Comparison of ENCODE assay signal across 10 cellular contexts in genomic region chr10:91907033-91907594, GRCh38. TPM values are rescaled to one million over a fixed set of nuclear protein-coding genes. Genes with fewer than 3 reads are reported as not detected.
DNase-seq lines count a peak whose midpoint lies in the region; ATAC-seq, FAIRE-seq and TF ChIP-seq lines count a peak whose summit lies in the region.
"Had no signal": no experiment of that assay in that cellular context is flagged by ENCODE, and none has a peak within 500 bp of the region (broad histone marks: within the 10 kb centered on the region; RNA-seq: fewer than 3 reads in every experiment).

No MANE protein-coding gene starts in this region.

- H3K56ac ChIP-seq in H9 (ENCODE audit: insufficient read length, low read depth, low read length): no peak overlapping the region

- H3T11ph ChIP-seq in H9 (ENCODE audit: low read length): no peak overlapping the region

- H2BK120ac ChIP-seq in H9 (ENCODE audit: low read depth, low read length, poor library complexity, severe bottlenecking): no peak overlapping the region

- H2BK20ac ChIP-seq in H9 (ENCODE audit: low read depth, low read length, poor library complexity, severe bottlenecking): no peak overlapping the region

- peak overlapping the region; percentile 87 for H3K4me2 ChIP-seq in H9 (ENCODE audit: insufficient read depth, insufficient read length, low read length)
- H3K4me2 ChIP-seq in astrocyte (ENCODE audit: low read length): peak overlapping the region; percentile 91

- no peaks in the 10 kb centered on the region for H3K9me3 Mint-ChIP-seq in CD4-positive, CD25-positive, alpha-beta regulatory T cell
- H3K9me3 Mint-ChIP-seq in H9: peaks cover 2 to 8% of the 10 kb centered on the region in 2 experiments; a peak in 2 of 5 replicates
- no peaks in the 10 kb centered on the region for H3K9me3 Mint-ChIP-seq in astrocyte (ENCODE audit: unreplicated experiment)
- H3K9me3 Mint-ChIP-seq in naive B cell: no peaks in the 10 kb centered on the region

- no peak overlapping the region for H3K23ac ChIP-seq in H9 (ENCODE audit: insufficient read length, low read depth, low read length)

- no peak overlapping the region for H4K5ac ChIP-seq in H9 (ENCODE audit: insufficient read length, low read depth, low read length)

- no peak overlapping the region for H2BK5ac ChIP-seq in H9 (ENCODE audit: insufficient read length, low read length)

- no peaks in the 10 kb centered on the region for H3K9me3 ChIP-seq in CD4-positive, CD25-positive, alpha-beta regulatory T cell (ENCODE audit: control insufficient read depth in 2 of 2, low read length in 2 of 2)
- H3K9me3 ChIP-seq in H9 (ENCODE audit: control insufficient read depth, low read depth, low read length) (no peaks in the 10 kb centered on the region), astrocyte (ENCODE audit: insufficient read depth, low read depth, low read length) (no peaks in the 10 kb centered on the region)
- H3K9me3 ChIP-seq: HAP-1, Peyer's patch had no signal

- peak overlapping the region; percentile 90 to 95 (median 93) for H3K4me3 Mint-ChIP-seq in CD4-positive, CD25-positive, alpha-beta regulatory T cell
- H3K4me3 Mint-ChIP-seq in H9: peak overlapping the region; percentile 88 to 91
- peak overlapping the region; percentile 91 for H3K4me3 Mint-ChIP-seq in astrocyte (ENCODE audit: unreplicated experiment)
- peak overlapping the region in 7 of 8 donors; percentile 88 to 96 (median 89) for H3K4me3 Mint-ChIP-seq in naive B cell

- H3K4me1 ChIP-seq in CD4-positive, CD25-positive, alpha-beta regulatory T cell (ENCODE audit: control insufficient read depth, insufficient read depth, low read length, poor library complexity, severe bottlenecking): peaks cover 20% of the 10 kb centered on the region
- H3K4me1 ChIP-seq in H9 (ENCODE audit: insufficient read depth, low read length) (no peaks in the 10 kb centered on the region), astrocyte (ENCODE audit: insufficient read depth, low read length) (peaks cover 9% of the 10 kb centered on the region)
- H3K4me1 ChIP-seq: Peyer's patch had no signal

- H3K36me3 Mint-ChIP-seq in CD4-positive, CD25-positive, alpha-beta regulatory T cell: no peaks in the 10 kb centered on the region
- H3K36me3 Mint-ChIP-seq in H9 (ENCODE audit: insufficient read depth in 1 of 3, low read depth in 3 of 3): peaks cover 21 to 35% (median 28%) of the 10 kb centered on the region in 3 experiments
- no peaks in the 10 kb centered on the region for H3K36me3 Mint-ChIP-seq in astrocyte (ENCODE audit: low read depth, unreplicated experiment)
- no peaks in the 10 kb centered on the region for H3K36me3 Mint-ChIP-seq in naive B cell

- H2BK12ac ChIP-seq in H9 (ENCODE audit: insufficient read length, low read depth, low read length): no peak overlapping the region

- peak overlapping the region in 2 of 3 donors; percentile 7 to 89 for H3K27ac Mint-ChIP-seq in CD4-positive, CD25-positive, alpha-beta regulatory T cell
- H3K27ac Mint-ChIP-seq in H9 (no peak overlapping the region; a peak in 1 of 7 replicates), astrocyte (ENCODE audit: unreplicated experiment) (no peak overlapping the region), naive B cell (no peak overlapping the region)

- WGBS in H9 (ENCODE audit: extremely low coverage, insufficient read length, low lambda C conversion rate): no CpG with 5 or more reads among the region's 5 CpGs

- H2AFZ ChIP-seq in H9 (ENCODE audit: low read length): no peak overlapping the region
- H2AFZ ChIP-seq in astrocyte (ENCODE audit: low read depth, low read length): no peak overlapping the region

- no peak overlapping the region for H3K27ac ChIP-seq in CD4-positive, CD25-positive, alpha-beta regulatory T cell (ENCODE audit: insufficient read depth, low read length, poor library complexity, severe bottlenecking)
- H3K27ac ChIP-seq in H9 (ENCODE audit: insufficient read length, low read depth, low read length) (no peak overlapping the region), astrocyte (ENCODE audit: low read depth, low read length) (no peak overlapping the region)

- H4K8ac ChIP-seq in H9 (replicated peaks; ENCODE audit: insufficient read length, low read depth, low read length): no peak overlapping the region

- no peak overlapping the region for H2BK15ac ChIP-seq in H9 (ENCODE audit: low read depth, low read length)

- H3K4ac ChIP-seq in H9 (ENCODE audit: low read depth, low read length): no peak overlapping the region

- no peak for DNase-seq in CD4-positive, CD25-positive, alpha-beta regulatory T cell
- DNase-seq in H9: no peak
- DNase-seq in astrocyte (ENCODE audit: low read depth): peak; percentile 48
- no peak for DNase-seq in naive B cell
- no peak for DNase-seq in HT-29 (ENCODE audit: low spot score)
- DNase-seq in NCI-H2029 treated with DMSO at 0.1 percent for 48 hours (lab: John Stamatoyannopoulos, UW): no peak
- DNase-seq in MV-4-11 (lab: John Stamatoyannopoulos, UW): no peak
- no peak for DNase-seq in ACHN
- DNase-seq: Peyer's patch had no signal

- no peaks in the 10 kb centered on the region for H3K36me3 ChIP-seq in CD4-positive, CD25-positive, alpha-beta regulatory T cell (ENCODE audit: control insufficient read depth, insufficient read depth, low read length)
- H3K36me3 ChIP-seq in astrocyte (ENCODE audit: insufficient read depth, low read length): no peaks in the 10 kb centered on the region
- H3K36me3 ChIP-seq: HAP-1, Peyer's patch had no signal

- in situ Hi-C loops in ACHN (cut with HindIII; ENCODE audit: low pct_ligation_motif_present, low pct_unique_long_range_greater_than_20kb, low sequenced_read_pairs): no loop called here

- H2AK5ac ChIP-seq in H9 (ENCODE audit: insufficient read length, low read length): no peak overlapping the region

- no peak overlapping the region for H3K18ac ChIP-seq in H9 (ENCODE audit: insufficient read length, low read depth, low read length)

- H3K79me2 ChIP-seq in H9 (ENCODE audit: insufficient read depth, low read length) (peaks cover 4% of the 10 kb centered on the region; the same call in 1 of the 2 replicates), astrocyte (ENCODE audit: insufficient read depth, low read length) (no peaks in the 10 kb centered on the region)

- H3K14ac ChIP-seq in H9 (ENCODE audit: insufficient read depth, low read length): no peak overlapping the region

- H3K9ac ChIP-seq in H9 (ENCODE audit: extremely low read depth, insufficient read length, low read length) (no peak overlapping the region), astrocyte (ENCODE audit: low read length) (no peak overlapping the region)

- peaks cover 14% of the 10 kb centered on the region for H3K23me2 ChIP-seq in H9 (ENCODE audit: insufficient read length, low read depth, low read length, poor library complexity, severe bottlenecking)

- H3K4me1 Mint-ChIP-seq in CD4-positive, CD25-positive, alpha-beta regulatory T cell: peaks cover 16 to 30% (median 27%) of the 10 kb centered on the region in 4 donors
- H3K4me1 Mint-ChIP-seq in H9: peaks cover 31 to 41% of the 10 kb centered on the region in 2 experiments
- H3K4me1 Mint-ChIP-seq in astrocyte (ENCODE audit: low read depth, unreplicated experiment): peaks cover 9% of the 10 kb centered on the region
- peaks cover 16 to 22% (median 21%) of the 10 kb centered on the region in 3 donors for H3K4me1 Mint-ChIP-seq in naive B cell

- ATAC-seq in CD4-positive, CD25-positive, alpha-beta regulatory T cell (ENCODE audit: low read depth in 2 of 2): no peak
- no peak for ATAC-seq in naive B cell (ENCODE audit: low read depth in 2 of 2)

- H3K27me3 ChIP-seq in CD4-positive, CD25-positive, alpha-beta regulatory T cell (ENCODE audit: control insufficient read depth, insufficient read depth, low read length): peaks cover 5% of the 10 kb centered on the region
- H3K27me3 ChIP-seq in H9 (ENCODE audit: insufficient read depth, low read length) (no peaks in the 10 kb centered on the region), astrocyte (ENCODE audit: insufficient read depth, low read length) (no peaks in the 10 kb centered on the region)
- H3K27me3 ChIP-seq: Peyer's patch had no signal

- no peaks in the 10 kb centered on the region for H3K79me1 ChIP-seq in H9 (ENCODE audit: insufficient read depth, low read depth, low read length, poor library complexity, severe bottlenecking)

- peak overlapping the region; percentile 5 for H3K4me3 ChIP-seq in CD4-positive, CD25-positive, alpha-beta regulatory T cell (ENCODE audit: low read depth, low read length)
- H3K4me3 ChIP-seq in astrocyte (ENCODE audit: insufficient read depth, low read depth, low read length): peak overlapping the region; percentile 79

- no peak overlapping the region for H4K91ac ChIP-seq in H9 (ENCODE audit: insufficient read length, low read depth, low read length)

- no peaks in the 10 kb centered on the region for H4K20me1 ChIP-seq in H9 (ENCODE audit: control insufficient read depth, insufficient read depth, insufficient read length)
- peaks cover 7% of the 10 kb centered on the region for H4K20me1 ChIP-seq in astrocyte (ENCODE audit: insufficient read depth, low read length)

- no peak for FAIRE-seq in astrocyte (lab: Jason Lieb, UNC)

- TF ChIP-seq CTCF in H9 (conservative IDR thresholded peaks at IDR 0.05) (no peak), astrocyte (IDR thresholded peaks at IDR 0.05; ENCODE audit: insufficient read depth, low read depth, low read length) (no peak)

- H3K27me3 Mint-ChIP-seq in CD4-positive, CD25-positive, alpha-beta regulatory T cell: peaks cover 15% of the 10 kb centered on the region
- H3K27me3 Mint-ChIP-seq in H9 (ENCODE audit: low read depth): no peaks in the 10 kb centered on the region
- H3K27me3 Mint-ChIP-seq in astrocyte (ENCODE audit: low read depth, unreplicated experiment): no peaks in the 10 kb centered on the region
- no peaks in the 10 kb centered on the region for H3K27me3 Mint-ChIP-seq in naive B cell

RNA-seq across cellular contexts. Expression of gene FGFBP3, which starts 2.2 kb away (rescaled TPM):
- total RNA-seq in CD4-positive, CD25-positive, alpha-beta regulatory T cell: 1.5 TPM
- polyA plus RNA-seq in CD4-positive, CD25-positive, alpha-beta regulatory T cell: 1 to 10 TPM in 3 of 4 donors, under 1 TPM in 1; 0.68 to 2.3 (median 1.2) TPM
- total RNA-seq in H9 (2021): 49.0 and 49.3 TPM in 2 replicates
- 1.9 and 3.3 TPM in 2 replicates for total RNA-seq in astrocyte
- 1 to 10 TPM in 5 of 6 donors, under 1 TPM in 1; 0.79 to 2.4 (median 1.4) TPM for polyA plus RNA-seq in naive B cell (ENCODE audit: low read depth in 6 of 6)
- total RNA-seq in HT-29 (2014; rRNA removed; shearing (Covaris generic)): 0.92 and 0.94 TPM in 2 replicates

RNA-seq across cellular contexts. Expression of gene BTAF1, which starts 16.5 kb away (rescaled TPM):
- total RNA-seq in CD4-positive, CD25-positive, alpha-beta regulatory T cell: 75.4 TPM
- 1 to 10 TPM; 7.5 to 9.6 (median 7.9) TPM for polyA plus RNA-seq in CD4-positive, CD25-positive, alpha-beta regulatory T cell
- total RNA-seq in H9 (2021) (42.5 and 45.2 TPM in 2 replicates), astrocyte (29.2 and 30.8 TPM in 2 replicates)
- 10 to 100 TPM in 5 of 6 donors, 1 to 10 TPM in 1; 9.2 to 25.8 (median 16.1) TPM for polyA plus RNA-seq in naive B cell (ENCODE audit: low read depth in 6 of 6)
- total RNA-seq in HT-29 (2014; rRNA removed; shearing (Covaris generic)): 19.3 and 23.2 TPM in 2 replicates

Comparison
In these comparisons a context has a peak if more than half of its experiments do, and no peak if none do; other contexts are left out.
1. H3K27ac Mint-ChIP-seq: peak in CD4-positive, CD25-positive, alpha-beta regulatory T cell (2 of 3); none in H9 (0 of 3), astrocyte (single experiment) and naive B cell (0 of 6).
2. RNA of gene FGFBP3, which starts 2.2 kb away (total RNA-seq): 49.0 to 49.3 TPM in H9; 1.9 to 3.3 TPM in astrocyte, 1.5 TPM in CD4-positive, CD25-positive, alpha-beta regulatory T cell (single experiment) and 0.92 to 0.94 TPM in HT-29; every median in the first group is over 10 times any median in the second.
3. Peak in every context shown above with its lines, with median percentiles within 50 percentile points of each other: H3K4me3 Mint-ChIP-seq.